26 cellular contexts compared by ENCODE assay signal in genomic region chr1:224399887-224400286, GRCh38.
"Had no signal": no experiment of that assay in that cellular context is flagged by ENCODE, and none has a peak within 500 bp of the region (broad histone marks: within the 10 kb centered on the region; RNA-seq: fewer than 3 reads in every experiment).

No MANE protein-coding gene starts in this region.

- DNase-seq: activated CD4-positive, alpha-beta T cell treated with anti-CD3 and anti-CD28 coated beads for 48 hours; activated CD4-positive, alpha-beta T cell treated with anti-CD3 and anti-CD28 coated beads, Interleukin-2, amount 50 U/mL, for 4 hours; activated CD8-positive, alpha-beta memory T cell treated with anti-CD3 and anti-CD28 coated beads, Interleukin-2, amount 50 U/mL, for 4 hours; activated effector memory CD4-positive, alpha-beta T cell treated with Interleukin-2 at 50 U/mL for 16 hours; activated naive CD4-positive, alpha-beta T cell; activated naive CD8-positive, alpha-beta T cell treated with anti-CD3 and anti-CD28 coated beads, Interleukin-2, amount 10 ng/mL, durations not matched to agents 7 days and 5 days; activated T-cell treated with anti-CD3 and anti-CD28 coated beads, Interleukin-2, amount 50 U/mL, for 72 hours; aorta; caudate nucleus; KG1; MV-4-11; NCI-H146; NCI-H187 treated with DMSO at 0.1 percent for 48 hours; NCI-H2081 treated with DMSO at 0.1 percent for 48 hours; NCI-H2171 treated with DMSO at 0.1 percent for 48 hours; NCI-H226; NCI-H526; NK-92 treated with Interleukin-12 subunit alpha and Interleukin-12 subunit beta, amount 100 ng/mL, for 24 hours; OCI-M1; Peyer's patch; SHP77; SW 1271 had no signal

- ATAC-seq: activated CD4-positive, CD25-positive, alpha-beta regulatory T cell treated with anti-CD3 and anti-CD28 coated beads, Interleukin-2, amount 50 U/mL, for 24 hours; activated T-cell treated with anti-CD3 and anti-CD28 coated beads, Interleukin-2, amount 50 U/mL, for 72 hours; SK-N-SH treated with all-trans-retinoic acid at 6 μM for 48 hours had no signal

- H3K27me3 ChIP-seq: breast epithelium, Peyer's patch, SJSA1 had no signal

- H3K27ac ChIP-seq: breast epithelium, Peyer's patch, SJSA1 had no signal

- H3K9me3 ChIP-seq: breast epithelium, Peyer's patch, SJSA1 had no signal

- H3K4me1 ChIP-seq: breast epithelium, Peyer's patch, SJSA1 had no signal

- H3K4me3 ChIP-seq: breast epithelium, Peyer's patch, SJSA1 had no signal
